In genomic region chr6:158168054-158168303, GRCh38 we compare ENCODE assay signal across 8 cellular contexts. TPM values are rescaled to one million over a fixed set of nuclear protein-coding genes. Genes with fewer than 3 reads are reported as not detected.
DNase-seq lines count a peak whose midpoint lies in the region; FAIRE-seq and TF ChIP-seq lines count a peak whose summit lies in the region.

Gene SERAC1 (minus strand): TSS chr6:158168262. CDS start chr6:158158363, 9,899 bp downstream.

- peaks cover 8% of the 10 kb centered on the region for H3K4me1 ChIP-seq in muscle layer of colon (ENCODE audit: insufficient read depth, low read length)

- H3K9me3 ChIP-seq in AG04450 (ENCODE audit: control insufficient read depth, insufficient read depth, low read length) (no peaks in the 10 kb centered on the region; the same call in 1 of the 2 replicates), muscle layer of colon (ENCODE audit: low read length) (no peaks in the 10 kb centered on the region)

- H3K36me3 ChIP-seq in muscle layer of colon (ENCODE audit: insufficient read depth, low read length), result no peaks in the 10 kb centered on the region

- TF ChIP-seq CTCF in AG04450 (IDR thresholded peaks at IDR 0.05; ENCODE audit: low read depth, low read length) (no peak), choroid plexus epithelial cell (conservative IDR thresholded peaks at IDR 0.05; ENCODE audit: low read depth, low read length) (no peak)

- CTCF ChIA-PET in AG04450 (lab: Charles Lee), result interaction anchor here (0.6 to 1.1 kb wide), 6 partner anchors 18 to 387 kb away, joined by 3 to 8 read pairs (median 3); no protein-coding TSS in a partner anchor

- DNase-seq in AG04450 (ENCODE audit: low read depth, low spot score), result no peak
- no peak for DNase-seq in choroid plexus epithelial cell (ENCODE audit: low read depth)
- no peak for DNase-seq in HT-29 (ENCODE audit: low spot score)
- no peak for DNase-seq in SKM-1 (lab: John Stamatoyannopoulos, UW; ENCODE audit: unreplicated experiment)
- DNase-seq in urothelium cell line (ENCODE audit: low spot score), result no peak
- DNase-seq in GF-D8 (lab: John Stamatoyannopoulos, UW), result no peak

- H3K27me3 ChIP-seq in AG04450 (ENCODE audit: control insufficient read depth, insufficient read depth, low read length) (no peaks in the 10 kb centered on the region), muscle layer of colon (ENCODE audit: control insufficient read depth in 1 of 2, insufficient read depth in 2 of 2, low read length in 2 of 2) (no peaks in the 10 kb centered on the region)

- peak within 1 kb of the TSS; percentile 94 for H3K27ac ChIP-seq in AG04450 (ENCODE audit: low read depth, low read length)
- H3K27ac ChIP-seq in muscle layer of colon (ENCODE audit: low read depth, low read length), result peak within 1 kb of the TSS; percentile 97

- no peak for TF ChIP-seq EP300 in Ishikawa (IDR thresholded peaks at IDR 0.05; ENCODE audit: borderline replicate concordance)

- no peak for FAIRE-seq in urothelium cell line (lab: Jason Lieb, UNC)

- TF ChIP-seq RAD21 in Ishikawa (IDR thresholded peaks at IDR 0.05; ENCODE audit: low read depth), result no peak

- peak within 1 kb of the TSS; percentile 96 for H3K4me3 ChIP-seq in AG04450 (ENCODE audit: low read depth, low read length)
- peak within 1 kb of the TSS; percentile 91 for H3K4me3 ChIP-seq in choroid plexus epithelial cell (ENCODE audit: low read depth, low read length)
- H3K4me3 ChIP-seq in muscle layer of colon (ENCODE audit: low read depth in 1 of 2, low read length in 2 of 2), result peak within 1 kb of the TSS; percentile 87 to 89

- H3K9ac ChIP-seq in muscle layer of colon (ENCODE audit: low read length), result peak within 1 kb of the TSS; percentile 76

- POLR2A ChIA-PET in AG04450 (lab: Yijun Ruan, JAX), result interaction anchor here (1.1 to 1.7 kb wide), 2 partner anchors 18 to 22 kb away, joined by 3 to 12 read pairs; no protein-coding TSS in a partner anchor

TF ChIP-seq in Ishikawa, 13 proteins besides CTCF, POLR2A, EP300 and RAD21:
- TF ChIP-seq EGR1 (IDR thresholded peaks at IDR 0.05), result peak; percentile 75
- TF ChIP-seq CEBPB (IDR thresholded peaks at IDR 0.05), result no peak
- TF ChIP-seq USF1 (IDR thresholded peaks at IDR 0.05), result peak; percentile 59; the same call in 1 of the 2 replicates
TF ChIP-seq in Ishikawa: peak in this region for 2.

RNA-seq across cellular contexts. Expression of gene SERAC1, which starts in this region (rescaled TPM):
- polyA plus RNA-seq in AG04450 (2011; rRNA removed), result 11.2 and 14.5 TPM in 2 replicates
- 11.1 and 13.9 TPM in 2 replicates for polyA minus RNA-seq in AG04450 (2011; rRNA and poly(A)+ RNA removed)
- total RNA-seq in HT-29 (2014; rRNA removed; shearing (Covaris generic)), result 1.1 and 3.1 TPM in 2 replicates
